In the genomic region with DNA sequence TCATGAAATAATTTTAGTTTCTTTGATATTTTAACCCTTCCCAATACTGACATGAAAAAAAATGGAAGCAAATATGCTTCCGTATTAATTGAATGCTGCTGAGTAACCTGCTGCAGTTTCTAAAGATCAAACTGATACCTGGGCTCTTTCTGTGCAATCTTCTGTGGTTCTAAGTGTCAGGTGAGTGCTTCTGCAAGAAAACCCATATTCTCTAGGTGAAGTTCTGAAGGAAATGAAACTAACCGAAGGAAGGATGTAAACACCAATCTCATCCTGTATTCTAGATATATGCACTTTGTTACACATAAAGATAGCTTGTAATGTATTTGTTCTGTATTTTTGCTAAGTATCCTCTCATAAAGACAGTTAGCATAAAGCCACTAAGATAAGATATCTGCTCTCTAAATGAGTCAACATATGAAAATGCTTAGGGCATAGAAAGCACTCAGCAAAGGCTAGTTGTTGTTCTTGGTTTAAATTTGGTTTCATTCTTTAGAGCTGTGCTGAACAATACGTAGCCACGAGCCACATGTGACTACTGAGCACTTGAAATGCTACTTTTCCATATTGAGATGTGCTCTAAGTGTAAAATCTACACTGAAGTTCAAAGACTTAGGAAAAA, we compare ENCODE assay signal across 9 cellular contexts. TPM values are rescaled to one million over a fixed set of nuclear protein-coding genes. Genes with fewer than 3 reads are reported as not detected.
DNase-seq lines count a peak whose midpoint lies in the region; ATAC-seq, FAIRE-seq and TF ChIP-seq lines count a peak whose summit lies in the region.
"Had no signal": no experiment of that assay in that cellular context is flagged by ENCODE, and none has a peak within 500 bp of the region (broad histone marks: within the 10 kb centered on the region; RNA-seq: fewer than 3 reads in every experiment).

No MANE protein-coding gene starts in this region.

- intact Hi-C loops in lower lobe of right lung (cut with DNase I) = no loop called here

- peak overlapping the region; percentile 53 for H3K4me3 ChIP-seq in GM23248
- peak overlapping the region; percentile 62; the same call in 1 of the 2 replicates for H3K4me3 ChIP-seq in MM.1S (ENCODE audit: low read length)
- no peak overlapping the region for H3K4me3 ChIP-seq in lower lobe of right lung

- H3K9me3 ChIP-seq in GM23248 (ENCODE audit: low read depth) = no peaks in the 10 kb centered on the region
- no peaks in the 10 kb centered on the region for H3K9me3 ChIP-seq in MM.1S (replicated peaks; ENCODE audit: insufficient read depth, low read length)
- H3K9me3 ChIP-seq in lower lobe of right lung = no peaks in the 10 kb centered on the region

- 49 to 53% methylated on average over 4 of the region's 4 CpGs for WGBS in GM23248 (ENCODE audit: low coverage in 1 of 2, low lambda C conversion rate in 2 of 2, missing lambda C conversion rate in 2 of 2), 2 experiments

- DNase-seq in GM23248 (peak; percentile 64), MM.1S (peak; percentile 80), lower lobe of right lung (no peak), DMS79 treated with DMSO at 0.1 percent for 48 hours (lab: John Stamatoyannopoulos, UW) (no peak), activated gamma-delta T cell (lab: John Stamatoyannopoulos, UW) (no peak), HT-29 (ENCODE audit: low spot score) (no peak), H54 (ENCODE audit: insufficient read length, low spot score) (no peak)

- H4K20me1 ChIP-seq in GM23248 (ENCODE audit: insufficient read depth) (no peaks in the 10 kb centered on the region), MM.1S (ENCODE audit: insufficient read depth, low read length) (no peaks in the 10 kb centered on the region)

- H3K9me2 ChIP-seq in GM23248 (ENCODE audit: insufficient read depth) = no peaks in the 10 kb centered on the region
- H3K9me2 ChIP-seq in MM.1S (replicated peaks; ENCODE audit: insufficient read depth, low read length) = no peaks in the 10 kb centered on the region

- H3K36me3 ChIP-seq in GM23248 (ENCODE audit: low read depth) (no peaks in the 10 kb centered on the region), MM.1S (replicated peaks; ENCODE audit: insufficient read depth, low read length) (no peaks in the 10 kb centered on the region), lower lobe of right lung (no peaks in the 10 kb centered on the region)

- H3K4me1 ChIP-seq in GM23248 (ENCODE audit: insufficient read depth) (peaks cover 54% of the 10 kb centered on the region), MM.1S (ENCODE audit: low read length) (peaks cover 9% of the 10 kb centered on the region; the same call in 1 of the 2 replicates), lower lobe of right lung (peaks cover 26% of the 10 kb centered on the region)

- H3K27me3 ChIP-seq in GM23248 (replicated peaks; ENCODE audit: insufficient read depth) (no peaks in the 10 kb centered on the region), MM.1S (replicated peaks; ENCODE audit: insufficient read depth, low read length) (no peaks in the 10 kb centered on the region), lower lobe of right lung (ENCODE audit: low read depth) (no peaks in the 10 kb centered on the region)

- peak overlapping the region; percentile 65 for H3K4me2 ChIP-seq in GM23248 (ENCODE audit: unreplicated experiment)
- H3K4me2 ChIP-seq in MM.1S (ENCODE audit: low read depth, low read length) = peak overlapping the region; percentile 62

- H3K9ac ChIP-seq in GM23248 (peak overlapping the region; percentile 12; the same call in 1 of the 2 replicates), MM.1S (ENCODE audit: low read length) (peak overlapping the region; percentile 34)

- H3F3A ChIP-seq in GM23248 (ENCODE audit: insufficient read depth) = peaks cover 56% of the 10 kb centered on the region
- H3F3A ChIP-seq in MM.1S (ENCODE audit: insufficient read depth, low read length) = peaks cover 12% of the 10 kb centered on the region

- TF ChIP-seq CTCF in MM.1S (IDR thresholded peaks at IDR 0.05; ENCODE audit: low read length) = no peak
- no peak for TF ChIP-seq CTCF in lower lobe of right lung (IDR thresholded peaks at IDR 0.05)

- in situ Hi-C loops in GM23248 (cut with MboI) = no loop called here

- FAIRE-seq in H54 (lab: Jason Lieb, UNC) = no peak
- FAIRE-seq: islet of Langerhans had no signal

- H2AFZ ChIP-seq in GM23248 (0 out of 2 replicates have a peak overlapping the region, but pooled peaks have one; percentile 3), MM.1S (ENCODE audit: low read length) (peak overlapping the region; percentile 47)

- no peak for TF ChIP-seq POLR2A in H54 (IDR thresholded peaks at IDR 0.05; ENCODE audit: low read depth, low read length)

- ATAC-seq in GM18858 (IDR thresholded peaks at IDR 0.05; ENCODE audit: unreplicated experiment) (peak; percentile 98), lower lobe of right lung (peak; percentile 32 to 42)

- H3K79me2 ChIP-seq in GM23248 (ENCODE audit: insufficient read depth) (peaks cover 64% of the 10 kb centered on the region), MM.1S (ENCODE audit: low read length) (no peaks in the 10 kb centered on the region)

- H3K27ac ChIP-seq in GM23248 (no peak overlapping the region), MM.1S (ENCODE audit: low read length) (peak overlapping the region; percentile 71), lower lobe of right lung (no peak overlapping the region)

RNA-seq across cellular contexts. Expression of gene ITGA2, which starts 52.0 kb away (rescaled TPM):
- 21.5 and 24.3 TPM in 2 replicates for total RNA-seq in GM23248 (2014; rRNA removed; shearing (Covaris generic))
- polyA plus RNA-seq in GM23248 (2016; fragmentation: Nextera tagmentation; extraction: Ambion mirVana) = 10.3 and 10.4 TPM in 2 replicates
- total RNA-seq in lower lobe of right lung = 7.4 TPM
- 10.6 and 11.6 TPM in 2 replicates for total RNA-seq in HT-29 (2014; rRNA removed; shearing (Covaris generic))

Comparison
In these comparisons a context has a peak if more than half of its experiments do, and no peak if none do; other contexts are left out.
1. DNase-seq: peak in GM23248 (single experiment) and MM.1S (single experiment); none in lower lobe of right lung (single experiment), DMS79 treated with DMSO at 0.1 percent for 48 hours (single experiment), activated gamma-delta T cell (single experiment), HT-29 (single experiment) and H54 (single experiment).